In the genomic region with DNA sequence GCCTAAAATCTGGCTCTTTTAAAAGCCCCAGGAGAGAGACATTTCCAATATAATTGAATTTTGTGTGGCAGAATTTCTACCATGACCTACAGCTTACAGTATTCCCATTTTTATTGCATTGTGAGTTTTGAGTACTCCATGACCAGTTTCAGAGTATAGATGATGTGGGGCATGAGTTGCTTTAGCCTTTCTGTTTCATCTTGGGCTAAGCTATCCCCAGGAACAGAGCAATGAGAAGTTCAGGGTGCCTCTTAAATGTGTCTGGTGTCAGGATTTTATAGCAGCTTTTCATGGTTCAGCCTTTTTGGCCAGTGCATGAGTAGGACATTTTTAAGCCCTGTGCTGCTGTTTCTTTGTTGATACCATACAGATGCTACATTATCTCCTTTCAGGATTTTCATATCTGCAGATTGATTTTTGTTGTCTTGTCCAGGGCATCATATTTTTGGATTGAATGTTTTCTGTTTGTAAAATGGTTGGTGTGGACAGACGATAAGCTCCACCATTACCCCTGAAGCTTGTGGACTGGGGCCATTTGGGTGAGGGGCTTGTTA, we compare ENCODE assay signal across 10 cellular contexts. TPM values are rescaled to one million over a fixed set of nuclear protein-coding genes. Genes with fewer than 3 reads are reported as not detected.
DNase-seq lines count a peak whose midpoint lies in the region; ATAC-seq, FAIRE-seq and TF ChIP-seq lines count a peak whose summit lies in the region.
"Had no signal": no experiment of that assay in that cellular context is flagged by ENCODE, and none has a peak within 500 bp of the region (broad histone marks: within the 10 kb centered on the region; RNA-seq: fewer than 3 reads in every experiment).

No MANE protein-coding gene starts in this region.

- CTCF ChIA-PET in K562 (lab: Yijun Ruan, JAX; ENCODE audit: low intra/inter-chr PET ratio) = interaction anchor here (1.1 kb wide), 1 partner anchor 12 kb away, joined by 3 read pairs; no protein-coding TSS in a partner anchor
- CTCF ChIA-PET in GM10248 (lab: Yijun Ruan, JAX) = interaction anchor here (0.8 to 6.6 kb wide), 9 partner anchors 10 to 80 kb away, joined by 3 to 58 read pairs (median 5); no protein-coding TSS in a partner anchor

- POLR2A ChIA-PET in K562 (lab: Yijun Ruan, JAX) (interaction anchor here (0.7 to 5.9 kb wide), 11 partner anchors 9 to 111 kb away, joined by 3 to 62 read pairs (median 3); no protein-coding TSS in a partner anchor), GM10248 (lab: Yijun Ruan, JAX) (interaction anchor here (0.9 kb wide), 1 partner anchor 23 kb away, joined by 3 read pairs; no protein-coding TSS in a partner anchor)

- H3K9ac ChIP-seq in K562 (ENCODE audit: insufficient read depth in 1 of 2, low read depth in 2 of 2, low read length in 2 of 2) = peak overlapping the region; percentile 65 to 66; a peak in 3 of 4 replicates
- peak overlapping the region; percentile 40 for H3K9ac ChIP-seq in muscle layer of colon (ENCODE audit: low read length)

- DNase-seq in left ventricle myocardium inferior (no peak), left ventricle myocardium superior (no peak), K562 (ENCODE audit: extremely low read depth in 1 of 4, low spot score in 3 of 4) (no peak), vagina (ENCODE audit: extremely low spot score in 2 of 2) (no peak), GM10248 (ENCODE audit: extremely low spot score) (no peak), GM19240 (ENCODE audit: insufficient read length, low spot score) (no peak)
- DNase-seq: foreskin fibroblast, MV-4-11 had no signal

- TF ChIP-seq POLR2A in K562 (conservative IDR thresholded peaks at IDR 0.05) (no peak), vagina (IDR thresholded peaks at IDR 0.05) (no peak)

- H3K4me3 ChIP-seq in left ventricle myocardium inferior = peak overlapping the region; percentile 94
- H3K4me3 ChIP-seq in K562 = peak overlapping the region; percentile 72
- H3K4me3 ChIP-seq in muscle layer of colon (ENCODE audit: low read depth in 1 of 2, low read length in 2 of 2) = peak overlapping the region in 1 of 2 donors; percentile 36
- H3K4me3 ChIP-seq in vagina = no peak overlapping the region

- TF ChIP-seq EP300 in K562 (IDR thresholded peaks at IDR 0.05; ENCODE audit: low read length) = no peak

- peak overlapping the region; percentile 83 for H3K4me2 ChIP-seq in K562 (ENCODE audit: insufficient read depth, low read length)

- peaks cover 95% of the 10 kb centered on the region for H3K4me1 ChIP-seq in left ventricle myocardium inferior
- H3K4me1 ChIP-seq in K562 (replicated peaks in 1 of 2; ENCODE audit: control insufficient read depth in 2 of 2, insufficient read depth in 2 of 2, low read length in 2 of 2) = peaks cover 45 to 60% of the 10 kb centered on the region in 2 experiments
- H3K4me1 ChIP-seq in muscle layer of colon (ENCODE audit: insufficient read depth, low read length) = peaks cover 75% of the 10 kb centered on the region
- H3K4me1 ChIP-seq in vagina = peaks cover 55% of the 10 kb centered on the region

- no peak for TF ChIP-seq RAD21 in K562 (CRISPR knock-in tag; conservative IDR thresholded peaks at IDR 0.05 in 1 of 2, IDR thresholded peaks at IDR 0.05 in 1 of 2)

- H3K79me2 ChIP-seq in K562 (ENCODE audit: control insufficient read depth, insufficient read depth, low read length) = peaks cover 90% of the 10 kb centered on the region

- in situ Hi-C loops in K562 (cut with MboI) = no loop called here

- TSS peak; percentile 26 for BruUV-seq in K562 (replicated peaks; lab: Mats Ljungman, UMichigan)

- H3K36me3 ChIP-seq in left ventricle myocardium inferior = no peaks in the 10 kb centered on the region
- H3K36me3 ChIP-seq in K562 (ENCODE audit: control insufficient read depth, insufficient read depth, low read length) = peaks cover 37% of the 10 kb centered on the region
- H3K36me3 ChIP-seq in muscle layer of colon (ENCODE audit: insufficient read depth, low read length) = no peaks in the 10 kb centered on the region
- no peaks in the 10 kb centered on the region for H3K36me3 ChIP-seq in vagina

- H3K9me3 ChIP-seq in left ventricle myocardium inferior (replicated peaks) (no peaks in the 10 kb centered on the region), K562 (replicated peaks; ENCODE audit: control insufficient read depth, insufficient read depth, low read depth, low read length) (no peaks in the 10 kb centered on the region), muscle layer of colon (ENCODE audit: low read length) (no peaks in the 10 kb centered on the region), vagina (no peaks in the 10 kb centered on the region)

- TF ChIP-seq CTCF in left ventricle myocardium inferior (IDR thresholded peaks at IDR 0.05; ENCODE audit: borderline replicate concordance) = no peak
- TF ChIP-seq CTCF in K562 (IDR thresholded peaks at IDR 0.05 in 2 of 3, conservative IDR thresholded peaks at IDR 0.05 in 1 of 3; ENCODE audit: insufficient read depth in 2 of 3, low read depth in 1 of 3, low read length in 3 of 3) = no peak
- no peak for TF ChIP-seq CTCF in vagina (IDR thresholded peaks at IDR 0.05)
- no peak for TF ChIP-seq CTCF in GM10248 (IDR thresholded peaks at IDR 0.05; ENCODE audit: control extremely low read depth, extremely low read depth, low read depth, missing control alignments)

- H4K20me1 ChIP-seq in K562 (replicated peaks; ENCODE audit: control insufficient read depth, insufficient read depth, low read length) = no peaks in the 10 kb centered on the region

- H3K27me3 ChIP-seq in left ventricle myocardium inferior (ENCODE audit: low read depth) (no peaks in the 10 kb centered on the region), K562 (ENCODE audit: control insufficient read depth in 2 of 2, insufficient read depth in 2 of 2, low read length in 2 of 2) (no peaks in the 10 kb centered on the region), muscle layer of colon (ENCODE audit: control insufficient read depth in 1 of 2, insufficient read depth in 2 of 2, low read length in 2 of 2) (no peaks in the 10 kb centered on the region), vagina (no peaks in the 10 kb centered on the region)

- no peaks in the 10 kb centered on the region for H3K9me1 ChIP-seq in K562 (ENCODE audit: control insufficient read depth, insufficient read depth, low read length)

- WGBS in K562 (ENCODE audit: insufficient coverage, low coverage, missing lambda C conversion rate) = 36% methylated on average over 1 of the region's 1 CpG

- ATAC-seq in left ventricle myocardium superior (no peak), K562 (no peak), HG02884 (IDR thresholded peaks at IDR 0.05; ENCODE audit: unreplicated experiment) (no peak)

- FAIRE-seq in K562 (lab: Jason Lieb, UNC) = no peak

- peak overlapping the region; percentile 44 for H2AFZ ChIP-seq in K562 (ENCODE audit: low read depth, low read length)

- H3K27ac ChIP-seq in left ventricle myocardium inferior (replicated peaks) (peak overlapping the region; percentile 95), K562 (ENCODE audit: extremely low read depth, low read depth, low read length) (peak overlapping the region; percentile 77), muscle layer of colon (ENCODE audit: low read depth, low read length) (peak overlapping the region; percentile 84), vagina (peak overlapping the region; percentile 94)

- intact Hi-C loops in left ventricle myocardium inferior (cut with micrococcal nuclease) = no loop called here
- intact Hi-C loops in left ventricle myocardium superior (cut with micrococcal nuclease) = no loop called here
- intact Hi-C loops in K562 (cut with micrococcal nuclease) = no loop called here
- intact Hi-C loops in vagina (cut with DNase I) = loop anchor here (5.0 kb wide), 1 partner anchor 74 kb away; no protein-coding TSS in a partner anchor

RNA-seq across cellular contexts. Expression of a gene that starts 3.5 kb away (rescaled TPM):
- total RNA-seq in left ventricle myocardium inferior (68.2 TPM), left ventricle myocardium superior (84.4 TPM), K562 (2014; rRNA removed) (33.0 and 57.6 TPM in 2 replicates), K562 (2014; rRNA removed; fragmentation: Illumina TruSeq; extraction: Trizol) (41.4 and 47.5 TPM in 2 replicates), K562 (2015; rRNA removed; fragmentation: Illumina TruSeq; extraction: Trizol) (48.9 and 49.2 TPM in 2 replicates), K562 (2021) (80.9 and 99.8 TPM in 2 replicates), vagina (33.6 TPM)
- total RNA-seq in K562 (2011; cell fraction: chromatin; rRNA removed; ENCODE audit: low replicate concordance) = 132 and 172 TPM in 2 replicates
- total RNA-seq in K562 (2011; cell fraction: nucleolus; rRNA removed) = 83.2 and 102 TPM in 2 replicates
- 106 and 122 TPM in 2 replicates for total RNA-seq in K562 (2011; cell fraction: nucleoplasm; rRNA removed)
- polyA plus RNA-seq in K562 (2011; rRNA removed) (54.0 and 74.7 TPM in 2 replicates), K562 (2014; fragmentation: Illumina TruSeq; extraction: Trizol) (76.3 and 78.6 TPM in 2 replicates), K562 (2014; fragmentation: Nextera tagmentation; extraction: Ambion mirVana) (10 to 100 TPM; 16.9 to 18.1 TPM), K562 (2014; rRNA removed) (30.4 and 34.5 TPM in 2 replicates)
- 51.7 and 55.3 TPM in 2 replicates for polyA plus RNA-seq in K562 (2011; cell fraction: cytosol; rRNA removed)
- 45.7 and 51.1 TPM in 2 replicates for polyA plus RNA-seq in K562 (2011; cell fraction: nucleus; rRNA removed)
- 31.8 and 34.6 TPM in 2 replicates for polyA plus RNA-seq in K562 (2012)
- polyA minus RNA-seq in K562 (2011; rRNA and poly(A)+ RNA removed) = 150 and 180 TPM in 2 replicates
- polyA minus RNA-seq in K562 (2011; cell fraction: cytosol; rRNA and poly(A)+ RNA removed) = 54.4 and 55.4 TPM in 2 replicates
- 26.9 and 57.4 TPM in 2 replicates for polyA minus RNA-seq in K562 (2011; cell fraction: nucleus; rRNA and poly(A)+ RNA removed)

Comparison
In these comparisons a context has a peak if more than half of its experiments do, and no peak if none do; other contexts are left out.
1. H3K4me3 ChIP-seq: peak in left ventricle myocardium inferior (single experiment) and K562 (single experiment); none in vagina (0 of 2).
2. Peak in every context shown above with its lines, with median percentiles within 50 percentile points of each other: H3K27ac ChIP-seq.